Comparison of ENCODE assay signal across 14 cellular contexts in genomic region chr9:10661376-10661775, GRCh38. TPM values are rescaled to one million over a fixed set of nuclear protein-coding genes. Genes with fewer than 3 reads are reported as not detected.
DNase-seq lines count a peak whose midpoint lies in the region; ATAC-seq and TF ChIP-seq lines count a peak whose summit lies in the region.
"Had no signal": no experiment of that assay in that cellular context is flagged by ENCODE, and none has a peak within 500 bp of the region (broad histone marks: within the 10 kb centered on the region; RNA-seq: fewer than 3 reads in every experiment).

No MANE protein-coding gene starts in this region.

- CTCF ChIA-PET in naive thymus-derived CD4-positive, alpha-beta T cell (lab: Charles Lee): no interaction called here

- peak overlapping the region; percentile 26 for H3K27ac ChIP-seq in 22Rv1
- no peak overlapping the region for H3K27ac ChIP-seq in naive thymus-derived CD4-positive, alpha-beta T cell (ENCODE audit: low read depth, low read length)

- no peaks in the 10 kb centered on the region for H3K36me3 ChIP-seq in naive thymus-derived CD4-positive, alpha-beta T cell (ENCODE audit: control insufficient read depth in 2 of 3, insufficient read depth in 3 of 3, low read length in 3 of 3)

- no peaks in the 10 kb centered on the region for H3K4me1 Mint-ChIP-seq in naive thymus-derived CD4-positive, alpha-beta T cell
- H3K4me1 Mint-ChIP-seq: CD14-positive monocyte had no signal

- peak; percentile 61 for DNase-seq in COLO829 (ENCODE audit: low spot score)
- peak; percentile 57 for DNase-seq in SK-MEL-5 (ENCODE audit: low read depth, low spot score)
- peak; percentile 65 for DNase-seq in epithelial cell of esophagus (ENCODE audit: low read depth)
- DNase-seq in SKM-1 (lab: John Stamatoyannopoulos, UW; ENCODE audit: unreplicated experiment): no peak
- DNase-seq in naive thymus-derived CD4-positive, alpha-beta T cell: no peak
- DNase-seq: Caco-2; CD8-positive, alpha-beta T cell; DND-41; GDM1 had no signal

- H3K36me3 Mint-ChIP-seq in naive thymus-derived CD4-positive, alpha-beta T cell: no peaks in the 10 kb centered on the region
- H3K36me3 Mint-ChIP-seq: CD14-positive monocyte; CD8-positive, alpha-beta T cell; IgD-negative memory B cell had no signal

- in situ Hi-C loops in SK-MEL-5 (cut with HindIII; ENCODE audit: low pct_unique_long_range_greater_than_20kb, low sequenced_read_pairs): no loop called here

- H3K27me3 ChIP-seq in naive thymus-derived CD4-positive, alpha-beta T cell (ENCODE audit: control insufficient read depth in 2 of 2, insufficient read depth in 2 of 2, low read length in 2 of 2): no peaks in the 10 kb centered on the region

- no peak for TF ChIP-seq CTCF in 22Rv1 (IDR thresholded peaks at IDR 0.05)
- no peak for TF ChIP-seq CTCF in epithelial cell of esophagus (IDR thresholded peaks at IDR 0.05; ENCODE audit: insufficient read depth, low read depth, low read length, missing control alignments)

- H3K27ac Mint-ChIP-seq in naive thymus-derived CD4-positive, alpha-beta T cell: no peak overlapping the region
- H3K27ac Mint-ChIP-seq: CD14-positive monocyte; CD8-positive, alpha-beta T cell; IgD-negative memory B cell had no signal

- H3K9me3 ChIP-seq in naive thymus-derived CD4-positive, alpha-beta T cell (ENCODE audit: control insufficient read depth in 2 of 3, low read length in 3 of 3): no peaks in the 10 kb centered on the region
- H3K9me3 ChIP-seq: Caco-2 had no signal

- intact Hi-C loops in naive thymus-derived CD4-positive, alpha-beta T cell (cut with micrococcal nuclease): no loop called here

- no peak overlapping the region for H3K4me3 ChIP-seq in epithelial cell of esophagus (ENCODE audit: low read length)
- H3K4me3 ChIP-seq in naive thymus-derived CD4-positive, alpha-beta T cell (ENCODE audit: low read length): no peak overlapping the region

- no peak for ATAC-seq in GM19397 (IDR thresholded peaks at IDR 0.05; ENCODE audit: unreplicated experiment)
- no peak for ATAC-seq in naive thymus-derived CD4-positive, alpha-beta T cell
- ATAC-seq: CD8-positive, alpha-beta T cell had no signal

- no peaks in the 10 kb centered on the region for H3K4me1 ChIP-seq in naive thymus-derived CD4-positive, alpha-beta T cell (ENCODE audit: control insufficient read depth in 2 of 2, insufficient read depth in 2 of 2, low read length in 2 of 2)
- H3K4me1 ChIP-seq: Caco-2 had no signal

- H3K4me3 Mint-ChIP-seq in naive thymus-derived CD4-positive, alpha-beta T cell: no peak overlapping the region
- H3K4me3 Mint-ChIP-seq: CD14-positive monocyte; CD8-positive, alpha-beta T cell; IgD-negative memory B cell had no signal

- POLR2A ChIA-PET in naive thymus-derived CD4-positive, alpha-beta T cell (lab: Charles Lee): no interaction called here

- peaks cover 1 to 24% (median 10%) of the 10 kb centered on the region in 11 donors for H3K9me3 Mint-ChIP-seq in naive thymus-derived CD4-positive, alpha-beta T cell

- H3K27me3 Mint-ChIP-seq in naive thymus-derived CD4-positive, alpha-beta T cell: no peaks in the 10 kb centered on the region
- H3K27me3 Mint-ChIP-seq: IgD-negative memory B cell had no signal

RNA-seq across cellular contexts. Expression of gene PTPRD, which starts 48.6 kb away (rescaled TPM):
- total RNA-seq in SK-MEL-5 (2014; rRNA removed; shearing (Covaris generic)): 1.9 and 2.1 TPM in 2 replicates
- 2.4 and 2.9 TPM in 2 replicates for polyA plus RNA-seq in SK-MEL-5 (2015; cell fraction: cytosol; rRNA removed)
- polyA plus RNA-seq in SK-MEL-5 (2015; cell fraction: nucleus; rRNA removed): 6.1 and 10.1 TPM in 2 replicates
- under 1 TPM in 1 of 5 experiments, not detected in 4; 0.71 TPM for total RNA-seq in naive thymus-derived CD4-positive, alpha-beta T cell
- polyA plus RNA-seq in naive thymus-derived CD4-positive, alpha-beta T cell: not detected
- total RNA-seq: A673; CD8-positive, alpha-beta T cell had no signal
- polyA plus RNA-seq: CD14-positive monocyte, IgD-negative memory B cell had no signal

Comparison
In these comparisons a context has a peak if more than half of its experiments do, and no peak if none do; other contexts are left out.
1. DNase-seq: peak in COLO829 (single experiment), SK-MEL-5 (single experiment) and epithelial cell of esophagus (single experiment); none in SKM-1 (single experiment) and naive thymus-derived CD4-positive, alpha-beta T cell (0 of 9).